Comparison of ENCODE assay signal across 1 cellular context in the genomic region with DNA sequence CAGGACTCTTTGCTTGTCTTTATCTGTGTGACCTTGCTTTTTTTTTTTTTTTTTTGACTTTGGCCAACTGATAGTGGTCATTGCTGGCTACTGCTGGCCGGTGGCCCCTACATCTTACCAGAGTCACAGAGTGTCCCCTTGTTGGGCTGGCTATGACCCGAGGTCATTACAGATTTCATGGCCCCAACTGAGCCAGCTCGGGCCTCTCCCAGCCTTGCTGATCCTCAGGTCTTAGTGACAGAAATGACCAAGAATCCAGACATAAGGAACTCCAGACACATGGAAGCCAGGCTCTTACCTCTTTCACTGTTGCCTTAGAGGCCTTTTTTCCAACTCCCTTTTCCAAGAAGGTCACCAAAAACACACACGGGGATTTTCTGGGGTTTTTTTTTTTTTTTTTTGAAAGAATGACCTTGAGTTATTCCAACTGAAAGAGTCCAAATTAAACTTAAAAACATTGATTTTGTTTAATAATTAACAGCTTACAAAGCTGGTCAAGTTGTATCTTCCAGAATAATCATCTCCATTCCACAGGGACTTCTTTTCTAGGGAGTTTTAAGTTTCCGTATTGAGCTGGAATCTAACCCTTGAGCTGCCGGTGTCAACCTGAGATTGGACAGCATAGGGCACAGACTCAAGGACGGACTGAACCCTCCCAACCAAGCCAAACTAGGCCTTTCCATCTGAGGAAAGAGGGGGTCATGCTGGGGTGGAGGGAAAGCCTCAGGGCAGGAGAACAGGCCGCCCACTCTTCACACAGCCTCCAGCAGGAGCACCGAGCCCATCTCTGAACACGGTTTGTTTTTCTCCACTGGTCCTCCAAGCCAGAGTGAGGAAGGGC.
TF ChIP-seq lines count a peak whose summit lies in the region.

No MANE protein-coding gene starts in this region.

TF ChIP-seq in HepG2, 621 proteins besides CTCF, POLR2A, EP300 and RAD21 (continued from another document):
- TF ChIP-seq, protein P1, sequence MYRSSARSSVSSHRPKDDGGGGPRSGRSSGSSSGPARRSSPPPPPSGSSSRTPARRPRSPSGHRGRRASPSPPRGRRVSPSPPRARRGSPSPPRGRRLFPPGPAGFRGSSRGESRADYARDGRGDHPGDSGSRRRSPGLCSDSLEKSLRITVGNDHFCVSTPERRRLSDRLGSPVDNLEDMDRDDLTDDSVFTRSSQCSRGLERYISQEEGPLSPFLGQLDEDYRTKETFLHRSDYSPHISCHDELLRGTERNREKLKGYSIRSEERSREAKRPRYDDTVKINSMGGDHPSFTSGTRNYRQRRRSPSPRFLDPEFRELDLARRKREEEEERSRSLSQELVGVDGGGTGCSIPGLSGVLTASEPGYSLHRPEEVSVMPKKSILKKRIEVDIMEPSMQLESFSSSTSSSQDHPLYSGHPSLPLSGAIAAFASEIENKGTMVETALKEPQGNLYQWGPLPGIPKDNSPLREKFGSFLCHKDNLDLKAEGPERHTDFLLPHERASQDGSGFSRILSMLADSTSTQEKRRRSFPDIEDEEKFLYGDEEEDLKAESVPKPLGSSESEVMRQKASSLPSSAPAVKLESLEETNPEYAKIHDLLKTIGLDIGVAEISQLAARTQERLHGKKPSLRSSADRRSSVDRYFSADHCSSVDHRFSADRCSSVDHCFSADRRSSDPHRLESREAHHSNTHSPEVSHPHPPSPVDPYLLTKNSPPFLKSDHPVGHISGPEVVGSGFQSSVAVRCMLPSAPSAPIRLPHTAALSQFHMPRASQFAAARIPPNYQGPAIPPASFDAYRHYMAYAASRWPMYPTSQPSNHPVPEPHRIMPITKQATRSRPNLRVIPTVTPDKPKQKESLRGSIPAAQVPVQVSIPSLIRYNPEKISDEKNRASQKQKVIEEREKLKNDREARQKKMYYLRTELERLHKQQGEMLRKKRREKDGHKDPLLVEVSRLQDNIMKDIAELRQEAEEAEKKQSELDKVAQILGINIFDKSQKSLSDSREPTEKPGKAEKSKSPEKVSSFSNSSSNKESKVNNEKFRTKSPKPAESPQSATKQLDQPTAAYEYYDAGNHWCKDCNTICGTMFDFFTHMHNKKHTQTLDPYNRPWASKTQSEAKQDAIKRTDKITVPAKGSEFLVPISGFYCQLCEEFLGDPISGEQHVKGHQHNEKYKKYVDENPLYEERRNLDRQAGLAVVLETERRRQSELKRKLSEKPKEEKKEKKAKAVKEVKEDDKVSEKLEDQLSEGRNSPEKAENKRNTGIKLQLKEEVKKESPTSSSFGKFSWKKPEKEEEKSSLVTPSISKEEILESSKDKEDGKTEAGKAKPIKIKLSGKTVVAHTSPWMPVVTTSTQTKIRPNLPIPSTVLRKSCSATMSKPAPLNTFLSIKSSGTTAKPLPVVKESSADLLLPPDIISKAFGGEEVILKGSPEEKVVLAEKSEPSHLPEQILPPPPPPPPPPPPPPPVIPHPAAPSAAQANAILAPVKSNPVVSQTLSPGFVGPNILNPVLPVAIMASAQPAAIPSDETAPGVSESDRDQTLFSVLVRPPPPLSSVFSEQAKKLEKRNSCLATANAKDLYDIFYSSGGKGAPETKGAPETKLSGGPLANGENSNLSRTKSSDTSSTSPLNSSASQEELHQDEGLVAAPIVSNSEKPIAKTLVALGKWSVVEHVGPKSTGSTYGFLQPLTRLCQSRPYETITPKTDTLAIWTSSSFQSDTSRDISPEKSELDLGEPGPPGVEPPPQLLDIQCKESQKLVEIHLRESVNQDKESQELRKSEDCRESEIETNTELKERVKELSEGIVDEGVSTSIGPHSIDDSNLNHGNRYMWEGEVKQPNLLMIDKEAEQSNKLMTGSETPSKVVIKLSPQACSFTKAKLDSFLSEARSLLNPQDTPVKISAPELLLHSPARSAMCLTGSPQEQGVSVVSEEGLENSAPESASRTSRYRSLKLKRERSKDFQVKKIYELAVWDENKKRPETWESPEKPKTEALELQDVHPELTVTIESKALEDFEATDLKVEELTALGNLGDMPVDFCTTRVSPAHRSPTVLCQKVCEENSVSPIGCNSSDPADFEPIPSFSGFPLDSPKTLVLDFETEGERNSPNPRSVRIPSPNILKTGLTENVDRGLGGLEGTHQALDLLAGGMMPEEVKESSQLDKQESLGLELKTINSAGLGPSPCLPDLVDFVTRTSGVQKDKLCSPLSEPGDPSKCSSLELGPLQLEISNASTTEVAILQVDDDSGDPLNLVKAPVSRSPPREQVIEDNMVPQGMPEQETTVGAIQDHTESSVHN (CRISPR knock-in tag; IDR thresholded peaks at IDR 0.05), result no peak
- peak; percentile 49; the same call in 1 of the 2 replicates for TF ChIP-seq NR2C2 (CRISPR knock-in tag; IDR thresholded peaks at IDR 0.05; ENCODE audit: borderline replicate concordance)
- TF ChIP-seq FOXM1 (CRISPR knock-in tag; IDR thresholded peaks at IDR 0.05), result no peak
- TF ChIP-seq ZNF350 (CRISPR knock-in tag; IDR thresholded peaks at IDR 0.05; ENCODE audit: borderline replicate concordance, low read depth), result no peak; the same call in 1 of the 2 replicates
- TF ChIP-seq ESRRA (CRISPR knock-in tag; IDR thresholded peaks at IDR 0.05; ENCODE audit: low read depth), result peak; percentile 70; the same call in 1 of the 2 replicates
- TF ChIP-seq SMAD3 (CRISPR knock-in tag; IDR thresholded peaks at IDR 0.05), result no peak
- no peak for TF ChIP-seq EEA1 (CRISPR knock-in tag; IDR thresholded peaks at IDR 0.05; ENCODE audit: borderline replicate concordance)
- TF ChIP-seq ZFY (CRISPR knock-in tag; IDR thresholded peaks at IDR 0.05), result peak; percentile 69
- no peak for TF ChIP-seq AHR (CRISPR knock-in tag; IDR thresholded peaks at IDR 0.05)
- no peak for TF ChIP-seq IKZF1 (IDR thresholded peaks at IDR 0.05)
- 0 out of 2 replicates have a peak, but pooled peaks have one; percentile 21 for TF ChIP-seq RBFOX2 (IDR thresholded peaks at IDR 0.05; ENCODE audit: low read depth, low read length)
- TF ChIP-seq DPF2 (CRISPR knock-in tag; IDR thresholded peaks at IDR 0.05; ENCODE audit: borderline replicate concordance, low read depth), result no peak
- TF ChIP-seq CHD4 (IDR thresholded peaks at IDR 0.05; ENCODE audit: borderline replicate concordance, low read length), result no peak
- TF ChIP-seq, protein P2, sequence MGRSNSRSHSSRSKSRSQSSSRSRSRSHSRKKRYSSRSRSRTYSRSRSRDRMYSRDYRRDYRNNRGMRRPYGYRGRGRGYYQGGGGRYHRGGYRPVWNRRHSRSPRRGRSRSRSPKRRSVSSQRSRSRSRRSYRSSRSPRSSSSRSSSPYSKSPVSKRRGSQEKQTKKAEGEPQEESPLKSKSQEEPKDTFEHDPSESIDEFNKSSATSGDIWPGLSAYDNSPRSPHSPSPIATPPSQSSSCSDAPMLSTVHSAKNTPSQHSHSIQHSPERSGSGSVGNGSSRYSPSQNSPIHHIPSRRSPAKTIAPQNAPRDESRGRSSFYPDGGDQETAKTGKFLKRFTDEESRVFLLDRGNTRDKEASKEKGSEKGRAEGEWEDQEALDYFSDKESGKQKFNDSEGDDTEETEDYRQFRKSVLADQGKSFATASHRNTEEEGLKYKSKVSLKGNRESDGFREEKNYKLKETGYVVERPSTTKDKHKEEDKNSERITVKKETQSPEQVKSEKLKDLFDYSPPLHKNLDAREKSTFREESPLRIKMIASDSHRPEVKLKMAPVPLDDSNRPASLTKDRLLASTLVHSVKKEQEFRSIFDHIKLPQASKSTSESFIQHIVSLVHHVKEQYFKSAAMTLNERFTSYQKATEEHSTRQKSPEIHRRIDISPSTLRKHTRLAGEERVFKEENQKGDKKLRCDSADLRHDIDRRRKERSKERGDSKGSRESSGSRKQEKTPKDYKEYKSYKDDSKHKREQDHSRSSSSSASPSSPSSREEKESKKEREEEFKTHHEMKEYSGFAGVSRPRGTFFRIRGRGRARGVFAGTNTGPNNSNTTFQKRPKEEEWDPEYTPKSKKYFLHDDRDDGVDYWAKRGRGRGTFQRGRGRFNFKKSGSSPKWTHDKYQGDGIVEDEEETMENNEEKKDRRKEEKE (IDR thresholded peaks at IDR 0.05), result no peak
- TF ChIP-seq, protein P3, sequence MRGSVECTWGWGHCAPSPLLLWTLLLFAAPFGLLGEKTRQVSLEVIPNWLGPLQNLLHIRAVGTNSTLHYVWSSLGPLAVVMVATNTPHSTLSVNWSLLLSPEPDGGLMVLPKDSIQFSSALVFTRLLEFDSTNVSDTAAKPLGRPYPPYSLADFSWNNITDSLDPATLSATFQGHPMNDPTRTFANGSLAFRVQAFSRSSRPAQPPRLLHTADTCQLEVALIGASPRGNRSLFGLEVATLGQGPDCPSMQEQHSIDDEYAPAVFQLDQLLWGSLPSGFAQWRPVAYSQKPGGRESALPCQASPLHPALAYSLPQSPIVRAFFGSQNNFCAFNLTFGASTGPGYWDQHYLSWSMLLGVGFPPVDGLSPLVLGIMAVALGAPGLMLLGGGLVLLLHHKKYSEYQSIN (CRISPR knock-in tag; IDR thresholded peaks at IDR 0.05; ENCODE audit: borderline replicate concordance), result no peak
- no peak for TF ChIP-seq KLF16 (CRISPR knock-in tag; IDR thresholded peaks at IDR 0.05)
- TF ChIP-seq, protein P4, sequence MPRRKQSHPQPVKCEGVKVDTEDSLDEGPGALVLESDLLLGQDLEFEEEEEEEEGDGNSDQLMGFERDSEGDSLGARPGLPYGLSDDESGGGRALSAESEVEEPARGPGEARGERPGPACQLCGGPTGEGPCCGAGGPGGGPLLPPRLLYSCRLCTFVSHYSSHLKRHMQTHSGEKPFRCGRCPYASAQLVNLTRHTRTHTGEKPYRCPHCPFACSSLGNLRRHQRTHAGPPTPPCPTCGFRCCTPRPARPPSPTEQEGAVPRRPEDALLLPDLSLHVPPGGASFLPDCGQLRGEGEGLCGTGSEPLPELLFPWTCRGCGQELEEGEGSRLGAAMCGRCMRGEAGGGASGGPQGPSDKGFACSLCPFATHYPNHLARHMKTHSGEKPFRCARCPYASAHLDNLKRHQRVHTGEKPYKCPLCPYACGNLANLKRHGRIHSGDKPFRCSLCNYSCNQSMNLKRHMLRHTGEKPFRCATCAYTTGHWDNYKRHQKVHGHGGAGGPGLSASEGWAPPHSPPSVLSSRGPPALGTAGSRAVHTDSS (CRISPR knock-in tag; conservative IDR thresholded peaks at IDR 0.05), result no peak
- TF ChIP-seq GTF3A (CRISPR knock-in tag; conservative IDR thresholded peaks at IDR 0.05), result no peak
- TF ChIP-seq ZNF383 (CRISPR knock-in tag; IDR thresholded peaks at IDR 0.05; ENCODE audit: borderline replicate concordance), result peak; percentile 8; the same call in 1 of the 2 replicates
- no peak for TF ChIP-seq NR2F1 (CRISPR knock-in tag; IDR thresholded peaks at IDR 0.05)
- TF ChIP-seq ZBTB7B (CRISPR knock-in tag; IDR thresholded peaks at IDR 0.05), result no peak
- TF ChIP-seq CHCHD3 (CRISPR knock-in tag; IDR thresholded peaks at IDR 0.05), result no peak
- TF ChIP-seq, protein P5, sequence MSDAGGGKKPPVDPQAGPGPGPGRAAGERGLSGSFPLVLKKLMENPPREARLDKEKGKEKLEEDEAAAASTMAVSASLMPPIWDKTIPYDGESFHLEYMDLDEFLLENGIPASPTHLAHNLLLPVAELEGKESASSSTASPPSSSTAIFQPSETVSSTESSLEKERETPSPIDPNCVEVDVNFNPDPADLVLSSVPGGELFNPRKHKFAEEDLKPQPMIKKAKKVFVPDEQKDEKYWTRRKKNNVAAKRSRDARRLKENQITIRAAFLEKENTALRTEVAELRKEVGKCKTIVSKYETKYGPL (CRISPR knock-in tag; IDR thresholded peaks at IDR 0.05), result no peak
- TF ChIP-seq, protein P6, sequence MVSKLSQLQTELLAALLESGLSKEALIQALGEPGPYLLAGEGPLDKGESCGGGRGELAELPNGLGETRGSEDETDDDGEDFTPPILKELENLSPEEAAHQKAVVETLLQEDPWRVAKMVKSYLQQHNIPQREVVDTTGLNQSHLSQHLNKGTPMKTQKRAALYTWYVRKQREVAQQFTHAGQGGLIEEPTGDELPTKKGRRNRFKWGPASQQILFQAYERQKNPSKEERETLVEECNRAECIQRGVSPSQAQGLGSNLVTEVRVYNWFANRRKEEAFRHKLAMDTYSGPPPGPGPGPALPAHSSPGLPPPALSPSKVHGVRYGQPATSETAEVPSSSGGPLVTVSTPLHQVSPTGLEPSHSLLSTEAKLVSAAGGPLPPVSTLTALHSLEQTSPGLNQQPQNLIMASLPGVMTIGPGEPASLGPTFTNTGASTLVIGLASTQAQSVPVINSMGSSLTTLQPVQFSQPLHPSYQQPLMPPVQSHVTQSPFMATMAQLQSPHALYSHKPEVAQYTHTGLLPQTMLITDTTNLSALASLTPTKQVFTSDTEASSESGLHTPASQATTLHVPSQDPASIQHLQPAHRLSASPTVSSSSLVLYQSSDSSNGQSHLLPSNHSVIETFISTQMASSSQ (IDR thresholded peaks at IDR 0.05; ENCODE audit: low read depth), result peak; percentile 89
- TF ChIP-seq, protein P6 (CRISPR knock-in tag; IDR thresholded peaks at IDR 0.05; ENCODE audit: borderline replicate concordance), result peak; percentile 62; the same call in 1 of the 2 replicates
- TF ChIP-seq, protein P7, sequence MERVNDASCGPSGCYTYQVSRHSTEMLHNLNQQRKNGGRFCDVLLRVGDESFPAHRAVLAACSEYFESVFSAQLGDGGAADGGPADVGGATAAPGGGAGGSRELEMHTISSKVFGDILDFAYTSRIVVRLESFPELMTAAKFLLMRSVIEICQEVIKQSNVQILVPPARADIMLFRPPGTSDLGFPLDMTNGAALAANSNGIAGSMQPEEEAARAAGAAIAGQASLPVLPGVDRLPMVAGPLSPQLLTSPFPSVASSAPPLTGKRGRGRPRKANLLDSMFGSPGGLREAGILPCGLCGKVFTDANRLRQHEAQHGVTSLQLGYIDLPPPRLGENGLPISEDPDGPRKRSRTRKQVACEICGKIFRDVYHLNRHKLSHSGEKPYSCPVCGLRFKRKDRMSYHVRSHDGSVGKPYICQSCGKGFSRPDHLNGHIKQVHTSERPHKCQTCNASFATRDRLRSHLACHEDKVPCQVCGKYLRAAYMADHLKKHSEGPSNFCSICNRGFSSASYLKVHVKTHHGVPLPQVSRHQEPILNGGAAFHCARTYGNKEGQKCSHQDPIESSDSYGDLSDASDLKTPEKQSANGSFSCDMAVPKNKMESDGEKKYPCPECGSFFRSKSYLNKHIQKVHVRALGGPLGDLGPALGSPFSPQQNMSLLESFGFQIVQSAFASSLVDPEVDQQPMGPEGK (CRISPR knock-in tag; IDR thresholded peaks at IDR 0.05), result peak; percentile 33; the same call in 1 of the 2 replicates
- TF ChIP-seq SIX1 (CRISPR knock-in tag; IDR thresholded peaks at IDR 0.05; ENCODE audit: borderline replicate concordance), result no peak; the same call in 1 of the 2 replicates
- TF ChIP-seq, protein P8, sequence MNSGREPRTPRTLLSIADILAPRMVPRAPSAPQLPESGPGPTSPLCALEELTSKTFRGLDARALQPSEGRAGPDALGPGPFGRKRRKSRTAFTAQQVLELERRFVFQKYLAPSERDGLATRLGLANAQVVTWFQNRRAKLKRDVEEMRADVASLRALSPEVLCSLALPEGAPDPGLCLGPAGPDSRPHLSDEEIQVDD (CRISPR knock-in tag; IDR thresholded peaks at IDR 0.05; ENCODE audit: borderline replicate concordance), result no peak
TF ChIP-seq in HepG2: peak in this region for 52.
